Comparison of ENCODE assay signal across 14 cellular contexts in genomic region chr2:10163498-10164486, GRCh38. TPM values are rescaled to one million over a fixed set of nuclear protein-coding genes. Genes with fewer than 3 reads are reported as not detected.
DNase-seq lines count a peak whose midpoint lies in the region; ATAC-seq, FAIRE-seq and TF ChIP-seq lines count a peak whose summit lies in the region.
"Had no signal": no experiment of that assay in that cellular context is flagged by ENCODE, and none has a peak within 500 bp of the region (broad histone marks: within the 10 kb centered on the region; RNA-seq: fewer than 3 reads in every experiment).

No MANE protein-coding gene starts in this region.

- no peaks in the 10 kb centered on the region for H3K9me2 ChIP-seq in PC-9 (ENCODE audit: insufficient read depth)

- no peak overlapping the region for H3K27ac Mint-ChIP-seq in neural crest cell (ENCODE audit: unreplicated experiment)
- H3K27ac Mint-ChIP-seq: activated naive CD8-positive, alpha-beta T cell treated with anti-CD3 and anti-CD28 coated beads, Interleukin-2, amount 50 U/mL, for 24 hours had no signal

- H4K5ac ChIP-seq in IMR-90 (ENCODE audit: low read depth, low read length) = no peak overlapping the region

- TF ChIP-seq CTCF in IMR-90 (conservative IDR thresholded peaks at IDR 0.05; ENCODE audit: low read depth, low read length) (no peak), K562 (IDR thresholded peaks at IDR 0.05 in 2 of 3, conservative IDR thresholded peaks at IDR 0.05 in 1 of 3; ENCODE audit: insufficient read depth in 2 of 3, low read depth in 1 of 3, low read length in 3 of 3) (no peak), neural crest cell (conservative IDR thresholded peaks at IDR 0.05) (no peak), PC-9 (conservative IDR thresholded peaks at IDR 0.05) (no peak)

- H3K4ac ChIP-seq in IMR-90 (ENCODE audit: low read depth, low read length) = no peak overlapping the region

- H2BK5ac ChIP-seq in IMR-90 (ENCODE audit: low read depth, low read length, poor library complexity, severe bottlenecking) = no peak overlapping the region

- H3K36me3 ChIP-seq in IMR-90 (ENCODE audit: control insufficient read depth, insufficient read depth, low read length) (no peaks in the 10 kb centered on the region), K562 (ENCODE audit: control insufficient read depth, insufficient read depth, low read length) (peaks cover 29% of the 10 kb centered on the region; the same call in 2 of the 3 replicates), PC-9 (ENCODE audit: low read depth) (no peaks in the 10 kb centered on the region)
- H3K36me3 ChIP-seq: heart left ventricle, transverse colon had no signal

- H3K18ac ChIP-seq in IMR-90 (ENCODE audit: low read depth, low read length) = no peak overlapping the region

- H2BK20ac ChIP-seq in IMR-90 (ENCODE audit: low read depth, low read length) = no peak overlapping the region

- no peak overlapping the region for H2BK15ac ChIP-seq in IMR-90 (ENCODE audit: low read depth, low read length)

- H3K27me3 ChIP-seq in IMR-90 (ENCODE audit: control insufficient read depth, insufficient read depth, low read length) (no peaks in the 10 kb centered on the region), K562 (ENCODE audit: control insufficient read depth in 2 of 2, insufficient read depth in 2 of 2, low read length in 2 of 2) (no peaks in the 10 kb centered on the region), PC-9 (ENCODE audit: insufficient read depth, low read depth) (no peaks in the 10 kb centered on the region)
- H3K27me3 ChIP-seq: heart left ventricle, transverse colon had no signal

- TF ChIP-seq RAD21 in IMR-90 (IDR thresholded peaks at IDR 0.05; ENCODE audit: low read length) (no peak), K562 (CRISPR knock-in tag; conservative IDR thresholded peaks at IDR 0.05 in 1 of 2, IDR thresholded peaks at IDR 0.05 in 1 of 2) (no peak)

- H3K27me3 Mint-ChIP-seq in neural crest cell (ENCODE audit: low read depth) = no peaks in the 10 kb centered on the region
- H3K27me3 Mint-ChIP-seq: activated naive CD8-positive, alpha-beta T cell treated with anti-CD3 and anti-CD28 coated beads, Interleukin-2, amount 50 U/mL, for 24 hours had no signal

- no peak overlapping the region for H3K9ac ChIP-seq in IMR-90 (ENCODE audit: low read depth, low read length)
- no peak overlapping the region for H3K9ac ChIP-seq in K562 (ENCODE audit: insufficient read depth in 1 of 2, low read depth in 2 of 2, low read length in 2 of 2)

- no peak overlapping the region for H4K8ac ChIP-seq in IMR-90 (ENCODE audit: low read depth in 2 of 2, low read length in 2 of 2)

- H3K79me1 ChIP-seq in IMR-90 (ENCODE audit: low read depth in 1 of 2, low read length in 2 of 2) = no peaks in the 10 kb centered on the region

- FAIRE-seq in GM12891 (lab: Jason Lieb, UNC) (peak; percentile 76), K562 (lab: Jason Lieb, UNC) (peak; percentile 62)
- FAIRE-seq: GM19239 had no signal

- H2BK120ac ChIP-seq in IMR-90 (ENCODE audit: low read depth, low read length) = no peak overlapping the region

- H4K20me1 ChIP-seq in IMR-90 (ENCODE audit: insufficient read depth, low read length) (no peaks in the 10 kb centered on the region), K562 (replicated peaks; ENCODE audit: control insufficient read depth, insufficient read depth, low read length) (peaks cover 5% of the 10 kb centered on the region; the same call in 1 of the 2 replicates), PC-9 (ENCODE audit: insufficient read depth) (no peaks in the 10 kb centered on the region)

- H3K56ac ChIP-seq in IMR-90 (ENCODE audit: extremely low read depth, insufficient read depth, low read length) = no peak overlapping the region

- H3K4me1 ChIP-seq in IMR-90 (ENCODE audit: control insufficient read depth, insufficient read depth, low read length) (no peaks in the 10 kb centered on the region), K562 (replicated peaks in 1 of 2; ENCODE audit: control insufficient read depth in 2 of 2, insufficient read depth in 2 of 2, low read length in 2 of 2) (peaks cover 0 to 23% of the 10 kb centered on the region in 2 experiments; a peak in 1 of 5 replicates), PC-9 (replicated peaks; ENCODE audit: insufficient read depth) (no peaks in the 10 kb centered on the region)

- no TSS peak for BruUV-seq in IMR-90 (replicated peaks; lab: Mats Ljungman, UMichigan)
- no TSS peak for BruUV-seq in K562 (replicated peaks; lab: Mats Ljungman, UMichigan)
- BruUV-seq in PC-9 (replicated peaks; lab: Mats Ljungman, UMichigan) = no TSS peak

- DNase-seq in GM12891 (ENCODE audit: insufficient read length, low spot score) (peak; percentile 47), IMR-90 (peak; percentile 24), K562 (ENCODE audit: extremely low read depth in 1 of 4, low spot score in 3 of 4) (no peak), neural crest cell (ENCODE audit: low read depth, low spot score) (no peak), RKO (ENCODE audit: low spot score) (no peak), PC-9 (no peak), NCI-H1417 (lab: John Stamatoyannopoulos, UW) (no peak)
- DNase-seq: activated CD4-positive, CD25-positive, alpha-beta regulatory T cell treated with anti-CD3 and anti-CD28 coated beads, Interleukin-2, amount 50 U/mL, for 72 hours; activated naive CD8-positive, alpha-beta T cell treated with anti-CD3 and anti-CD28 coated beads, Interleukin-2, amount 50 U/mL, for 24 hours; transverse colon had no signal

- no peak overlapping the region for H3K4me3 ChIP-seq in IMR-90 (ENCODE audit: insufficient read depth, low read depth, low read length)
- H3K4me3 ChIP-seq in K562 = no peak overlapping the region
- no peak overlapping the region for H3K4me3 ChIP-seq in PC-9
- H3K4me3 ChIP-seq: heart left ventricle, transverse colon had no signal

- WGBS in IMR-90 (ENCODE audit: extremely low coverage in 2 of 2, insufficient read length in 1 of 2), 2 experiments = 79% methylated on average over 10 of the region's 18 CpGs; no CpG with 5 or more reads in 1 of the 2 experiments
- 72% methylated on average over 12 of the region's 18 CpGs for WGBS in K562 (ENCODE audit: insufficient coverage, low coverage, missing lambda C conversion rate)

- no peak for TF ChIP-seq EP300 in K562 (IDR thresholded peaks at IDR 0.05; ENCODE audit: low read length)

- no peak overlapping the region for H4K91ac ChIP-seq in IMR-90 (ENCODE audit: insufficient read depth, low read depth, low read length)

- ATAC-seq in IMR-90 (ENCODE audit: low read depth) = no peak
- no peak for ATAC-seq in K562
- ATAC-seq: activated naive CD8-positive, alpha-beta T cell treated with anti-CD3 and anti-CD28 coated beads, Interleukin-2, amount 50 U/mL, for 24 hours; esophagus mucosa; Panc1 had no signal

- TF ChIP-seq POLR2A in GM12891 (IDR thresholded peaks at IDR 0.05; ENCODE audit: low read depth, low read length) (no peak), IMR-90 (IDR thresholded peaks at IDR 0.05; ENCODE audit: low read depth, low read length) (no peak), K562 (conservative IDR thresholded peaks at IDR 0.05) (no peak)

- POLR2A ChIA-PET in IMR-90 (lab: Charles Lee; ENCODE audit: unreplicated experiment) = no interaction called here
- POLR2A ChIA-PET in K562 (lab: Yijun Ruan, JAX) = interaction anchor here (0.7 to 1.0 kb wide), 3 partner anchors 16 to 40 kb away, joined by 3 read pairs; no protein-coding TSS in a partner anchor
- POLR2A ChIA-PET in PC-9 (lab: Charles Lee; ENCODE audit: unreplicated experiment) = no interaction called here

- H3K79me2 ChIP-seq in K562 (ENCODE audit: control insufficient read depth, insufficient read depth, low read length) = no peaks in the 10 kb centered on the region
- H3K79me2 ChIP-seq in PC-9 (ENCODE audit: low read depth) = no peaks in the 10 kb centered on the region

- H3K9me3 Mint-ChIP-seq in neural crest cell = no peaks in the 10 kb centered on the region
- H3K9me3 Mint-ChIP-seq: activated naive CD8-positive, alpha-beta T cell treated with anti-CD3 and anti-CD28 coated beads, Interleukin-2, amount 50 U/mL, for 24 hours had no signal

- H3K9me1 ChIP-seq in IMR-90 (ENCODE audit: insufficient read depth, low read length) = no peaks in the 10 kb centered on the region
- no peaks in the 10 kb centered on the region for H3K9me1 ChIP-seq in K562 (ENCODE audit: control insufficient read depth, insufficient read depth, low read length)

- intact Hi-C loops in IMR-90 (cut with micrococcal nuclease) = no loop called here
- intact Hi-C loops in K562 (cut with micrococcal nuclease) = no loop called here
- intact Hi-C loops in PC-9 (cut with micrococcal nuclease; ENCODE audit: unreplicated experiment) = no loop called here

- H3K23ac ChIP-seq in IMR-90 (ENCODE audit: low read depth, low read length) = no peak overlapping the region

- H3F3A ChIP-seq in PC-9 (ENCODE audit: insufficient read depth, low read depth) = no peaks in the 10 kb centered on the region

- H2AFZ ChIP-seq in IMR-90 (replicated peaks; ENCODE audit: low read length, poor library complexity) = no peak overlapping the region
- no peak overlapping the region for H2AFZ ChIP-seq in K562 (ENCODE audit: low read depth, low read length)
- H2AFZ ChIP-seq in PC-9 = no peak overlapping the region

- in situ Hi-C loops in IMR-90 (cut with MboI; ENCODE audit: low sequenced_read_pairs) = no loop called here
- in situ Hi-C loops in K562 (cut with MboI) = no loop called here

- no peak overlapping the region for H3K14ac ChIP-seq in IMR-90 (replicated peaks; ENCODE audit: low read depth, low read length)

- H3K9me3 ChIP-seq in IMR-90 (ENCODE audit: control insufficient read depth, insufficient read depth, low read length) (no peaks in the 10 kb centered on the region), K562 (replicated peaks; ENCODE audit: control insufficient read depth, insufficient read depth, low read depth, low read length) (no peaks in the 10 kb centered on the region), PC-9 (ENCODE audit: insufficient read depth, low read depth) (no peaks in the 10 kb centered on the region)
- H3K9me3 ChIP-seq: heart left ventricle, transverse colon had no signal

- CTCF ChIA-PET in IMR-90 (lab: Yijun Ruan, JAX) = interaction anchor here (0.5 to 0.7 kb wide), 2 partner anchors 9 to 289 kb away, joined by 3 to 4 read pairs; no protein-coding TSS in a partner anchor
- CTCF ChIA-PET in K562 (lab: Yijun Ruan, JAX; ENCODE audit: low intra/inter-chr PET ratio) = no interaction called here
- CTCF ChIA-PET in PC-9 (lab: Charles Lee) = interaction anchor here (0.6 to 1.0 kb wide), 2 partner anchors 60 to 91 kb away, joined by 8 to 15 read pairs; no protein-coding TSS in a partner anchor

- peak overlapping the region; percentile 9 for H3K4me3 Mint-ChIP-seq in neural crest cell
- H3K4me3 Mint-ChIP-seq: activated naive CD8-positive, alpha-beta T cell treated with anti-CD3 and anti-CD28 coated beads, Interleukin-2, amount 50 U/mL, for 24 hours had no signal

- H3K4me1 Mint-ChIP-seq in neural crest cell = peaks cover 67% of the 10 kb centered on the region

- dilution Hi-C loops in IMR-90 (cut with HindIII; ENCODE audit: low sequenced_read_pairs, unreplicated experiment) = no loop called here

- H3K27ac ChIP-seq in IMR-90 (ENCODE audit: insufficient read depth, low read length) (no peak overlapping the region), K562 (ENCODE audit: extremely low read depth, low read depth, low read length) (no peak overlapping the region), PC-9 (no peak overlapping the region)
- H3K27ac ChIP-seq: heart left ventricle, transverse colon had no signal

- no peak overlapping the region for H2AK5ac ChIP-seq in IMR-90 (ENCODE audit: low read depth, low read length)

- no peak overlapping the region for H2AK9ac ChIP-seq in IMR-90 (replicated peaks; ENCODE audit: low read depth, low read length, poor library complexity)

- no peak overlapping the region for H3K4me2 ChIP-seq in IMR-90 (ENCODE audit: low read depth, low read length)
- H3K4me2 ChIP-seq in K562 (ENCODE audit: insufficient read depth, low read length) = no peak overlapping the region
- H3K4me2 ChIP-seq in PC-9 = no peak overlapping the region

- peaks cover 2% of the 10 kb centered on the region for H3K36me3 Mint-ChIP-seq in neural crest cell (ENCODE audit: low read depth)

RNA-seq across cellular contexts. Expression of gene RRM2, which starts 41.3 kb away (rescaled TPM):
- 114 TPM for polyA plus RNA-seq in GM12891 (2012; ENCODE audit: low read depth, missing spikeins)
- 53.6 and 75.5 TPM in 2 replicates for total RNA-seq in IMR-90 (2012; rRNA removed)
- 68.5 and 112 TPM in 2 replicates for polyA plus RNA-seq in IMR-90 (2012; rRNA removed)
- 34.6 and 66.1 TPM in 2 replicates for polyA plus RNA-seq in IMR-90 (2012; cell fraction: cytosol; rRNA removed)
- polyA plus RNA-seq in IMR-90 (2012; cell fraction: nucleus; rRNA removed; ENCODE audit: low replicate concordance) = 18.3 and 62.2 TPM in 2 replicates
- 177 and 207 TPM in 2 replicates for total RNA-seq in K562 (2011; cell fraction: chromatin; rRNA removed; ENCODE audit: low replicate concordance)
- 94.9 and 117 TPM in 2 replicates for total RNA-seq in K562 (2011; cell fraction: nucleolus; rRNA removed)
- 132 and 215 TPM in 2 replicates for total RNA-seq in K562 (2011; cell fraction: nucleoplasm; rRNA removed)
- 241 and 276 TPM in 2 replicates for total RNA-seq in K562 (2014; rRNA removed)
- total RNA-seq in K562 (2014; rRNA removed; fragmentation: Illumina TruSeq; extraction: Trizol) = 128 and 148 TPM in 2 replicates
- total RNA-seq in K562 (2015; rRNA removed; fragmentation: Illumina TruSeq; extraction: Trizol) = 109 and 112 TPM in 2 replicates
- 244 and 253 TPM in 2 replicates for total RNA-seq in K562 (2021)
- polyA plus RNA-seq in K562 (2011; rRNA removed) = 76.7 and 81.3 TPM in 2 replicates
- polyA plus RNA-seq in K562 (2011; cell fraction: cytosol; rRNA removed) = 37.8 and 162 TPM in 2 replicates
- polyA plus RNA-seq in K562 (2011; cell fraction: nucleus; rRNA removed) = 55.5 and 78.0 TPM in 2 replicates
- polyA plus RNA-seq in K562 (2012) = 138 and 149 TPM in 2 replicates
- polyA plus RNA-seq in K562 (2014; fragmentation: Illumina TruSeq; extraction: Trizol) = 155 and 157 TPM in 2 replicates
- polyA plus RNA-seq in K562 (2014; fragmentation: Nextera tagmentation; extraction: Ambion mirVana) = 10 to 100 TPM; 50.1 to 50.7 TPM
- polyA plus RNA-seq in K562 (2014; rRNA removed) = 161 and 210 TPM in 2 replicates
- 142 and 163 TPM in 2 replicates for polyA minus RNA-seq in K562 (2011; rRNA and poly(A)+ RNA removed)
- 82.7 and 91.7 TPM in 2 replicates for polyA minus RNA-seq in K562 (2011; cell fraction: cytosol; rRNA and poly(A)+ RNA removed)
- 107 and 116 TPM in 2 replicates for polyA minus RNA-seq in K562 (2011; cell fraction: nucleus; rRNA and poly(A)+ RNA removed)
- 203 and 210 TPM in 2 replicates for total RNA-seq in neural crest cell
- 90.4 and 105 TPM in 2 replicates for total RNA-seq in PC-9 (2021)

Comparison
In these comparisons a context has a peak if more than half of its experiments do, and no peak if none do; other contexts are left out.
1. DNase-seq: peak in GM12891 (single experiment) and IMR-90 (single experiment); none in K562 (0 of 4), neural crest cell (single experiment), RKO (single experiment), PC-9 (0 of 2) and NCI-H1417 (0 of 3).